ENCODE assay signal across 1 cellular context in genomic region chr10:124512600-124512999, GRCh38.
A peak's percentile ranks its signal among the peaks of the same experiment; 100 is the strongest.
TF ChIP-seq lines count a peak whose summit lies in the region.

No MANE protein-coding gene starts in this region.

TF ChIP-seq in HepG2, 621 proteins besides CTCF, POLR2A, EP300 and RAD21:
- TF ChIP-seq ZNF629 (CRISPR knock-in tag; conservative IDR thresholded peaks at IDR 0.05) (peak; percentile 74), ZNF280D (CRISPR knock-in tag; IDR thresholded peaks at IDR 0.05) (no peak)
